8 cellular contexts compared by ENCODE assay signal in the genomic region with DNA sequence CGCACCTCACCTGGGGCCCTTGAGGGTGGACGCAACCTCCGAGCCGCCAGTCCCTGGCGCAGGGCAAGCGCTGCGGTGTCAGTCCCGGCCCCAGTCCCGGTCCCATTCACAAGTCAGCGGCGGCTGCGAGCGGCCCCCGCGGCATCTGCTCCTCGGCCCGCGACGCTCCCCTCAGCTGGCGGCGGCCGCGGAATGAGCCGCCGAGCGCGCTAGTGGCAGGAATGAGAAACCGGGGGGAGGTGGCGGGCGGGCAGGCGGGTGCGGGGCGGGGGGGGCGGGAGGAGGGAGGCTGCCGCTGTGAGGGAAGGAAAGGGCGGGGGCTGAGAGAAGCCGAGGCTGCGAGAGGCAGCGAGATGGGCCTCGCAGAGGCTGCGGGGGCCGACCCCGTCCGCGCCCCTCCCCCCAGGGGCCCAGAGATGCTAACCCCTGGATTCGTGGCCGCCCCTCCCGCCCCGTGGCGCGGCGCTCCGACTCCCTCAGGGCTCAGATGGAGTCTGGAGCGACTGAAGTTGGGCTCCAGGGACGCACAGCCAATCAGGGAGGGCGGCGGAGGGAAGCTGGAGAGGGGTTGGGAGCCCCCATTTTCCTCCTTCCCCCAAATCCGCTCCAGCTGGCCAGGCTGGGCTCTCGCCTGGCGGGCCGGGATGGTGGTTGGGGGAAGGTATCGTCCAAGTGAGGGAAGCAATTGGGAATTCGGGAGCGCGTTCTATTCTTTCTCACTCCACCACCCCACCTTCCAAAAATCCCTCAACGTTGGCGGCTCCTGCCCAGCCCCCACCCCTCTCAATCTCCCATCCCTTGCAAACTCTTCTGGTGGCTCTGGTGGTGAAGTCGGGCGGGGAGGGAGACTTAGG. TPM values are rescaled to one million over a fixed set of nuclear protein-coding genes. Genes with fewer than 3 reads are reported as not detected.
A peak's percentile ranks its signal among the peaks of the same experiment; 100 is the strongest.
DNase-seq lines count a peak whose midpoint lies in the region; ATAC-seq, FAIRE-seq and TF ChIP-seq lines count a peak whose summit lies in the region.

Gene CDH11, minus strand, starts transcription at position 194 of the 854 bp plus-strand sequence. CDS start 117,194 bp downstream, outside the sequence.

- H3K27me3 ChIP-seq in NT2/D1 (ENCODE audit: insufficient read depth, insufficient read length) (peaks cover 68% of the 10 kb centered on the region), muscle layer of colon (ENCODE audit: control insufficient read depth in 1 of 2, insufficient read depth in 2 of 2, low read length in 2 of 2) (no peaks in the 10 kb centered on the region)

- H3K27ac Mint-ChIP-seq in natural killer cell, result no peak within 1 kb of the TSS

- intact Hi-C loops in natural killer cell (cut with micrococcal nuclease), result no loop called here

- H3K36me3 Mint-ChIP-seq in natural killer cell, result peaks cover 7% of the 10 kb centered on the region

- H3K36me3 ChIP-seq in NT2/D1 (ENCODE audit: insufficient read depth, insufficient read length, low read length), result peaks cover 4% of the 10 kb centered on the region
- no peaks in the 10 kb centered on the region for H3K36me3 ChIP-seq in muscle layer of colon (ENCODE audit: insufficient read depth, low read length)

- peak in 1 of 2 experiments; percentile 49; a peak in 3 of 6 replicates for ATAC-seq in A549
- no peak for ATAC-seq in natural killer cell

- H3K4me3 Mint-ChIP-seq in natural killer cell, result no peak within 1 kb of the TSS

- TF ChIP-seq CTCF in A549 (IDR thresholded peaks at IDR 0.05) (no peak), fibroblast of mammary gland (conservative IDR thresholded peaks at IDR 0.05; ENCODE audit: control insufficient read depth, insufficient read depth, low read depth, low read length) (no peak), natural killer cell (IDR thresholded peaks at IDR 0.05) (no peak)

- WGBS in A549 (ENCODE audit: missing lambda C conversion rate), result 11% methylated on average over 32 of the region's 69 CpGs

- TF ChIP-seq EP300 in A549 (IDR thresholded peaks at IDR 0.05), result no peak

- H3K4me1 Mint-ChIP-seq in natural killer cell, result no peaks in the 10 kb centered on the region

- peak within 1 kb of the TSS; percentile 80 for H3K4me2 ChIP-seq in A549

- no peaks in the 10 kb centered on the region for H3K9me3 Mint-ChIP-seq in natural killer cell

- H3K4me1 ChIP-seq in A549 (peaks cover 17% of the 10 kb centered on the region; the same call in 2 of the 3 replicates), NT2/D1 (ENCODE audit: insufficient read depth, insufficient read length) (no peaks in the 10 kb centered on the region), muscle layer of colon (ENCODE audit: insufficient read depth, low read length) (peaks cover 38% of the 10 kb centered on the region)

- H3K4me3 ChIP-seq in A549 (peak within 1 kb of the TSS; percentile 36), NT2/D1 (ENCODE audit: insufficient read length, low read depth) (peak within 1 kb of the TSS; percentile 72), fibroblast of mammary gland (ENCODE audit: control insufficient read depth, low read depth, low read length) (peak within 1 kb of the TSS; percentile 81), muscle layer of colon (ENCODE audit: low read depth in 1 of 2, low read length in 2 of 2) (peak within 1 kb of the TSS; percentile 72 to 91)

- no peak for DNase-seq in A549 (ENCODE audit: low read depth in 1 of 2, low spot score in 1 of 2)
- DNase-seq in NT2/D1 (ENCODE audit: low read depth, low spot score), result peak; percentile 50
- peak; percentile 76 for DNase-seq in fibroblast of mammary gland (ENCODE audit: low read depth)
- DNase-seq in natural killer cell, result no peak
- no peak for DNase-seq in T-helper 9 cell
- DNase-seq in activated CD8-positive, alpha-beta memory T cell treated with anti-CD3 and anti-CD28 coated beads, Interleukin-2, amount 50 U/mL, for 48 hours, result no peak
- no peak for DNase-seq in stimulated activated CD4-positive, alpha-beta T cell treated with anti-CD3 and anti-CD28 coated beads, Interleukin-12 subunit alpha, Interleukin-12 subunit beta, amount 100 ng/mL, for 4 hours

- H3K9ac ChIP-seq in NT2/D1 (ENCODE audit: insufficient read length, low read depth), result peak within 1 kb of the TSS; percentile 86
- peak within 1 kb of the TSS; percentile 53 for H3K9ac ChIP-seq in muscle layer of colon (ENCODE audit: low read length)

- H3K27ac ChIP-seq in A549 (no peak within 1 kb of the TSS), muscle layer of colon (ENCODE audit: low read depth, low read length) (peak within 1 kb of the TSS; percentile 82)

- H3K9me3 ChIP-seq in A549 (no peaks in the 10 kb centered on the region), NT2/D1 (ENCODE audit: insufficient read depth, low read length) (no peaks in the 10 kb centered on the region), muscle layer of colon (ENCODE audit: low read length) (no peaks in the 10 kb centered on the region)

- peaks cover 24 to 27% of the 10 kb centered on the region in 2 donors for H3K27me3 Mint-ChIP-seq in natural killer cell (ENCODE audit: low read depth in 2 of 2)

- CTCF ChIA-PET in A549 (lab: Yijun Ruan, JAX), result no interaction called here

- TF ChIP-seq POLR2A in A549 (IDR thresholded peaks at IDR 0.05; ENCODE audit: low read length), result no peak

- POLR2A ChIA-PET in A549 (lab: Yijun Ruan, JAX), result no interaction called here

- TF ChIP-seq RAD21 in A549 (conservative IDR thresholded peaks at IDR 0.05 in 1 of 2, IDR thresholded peaks at IDR 0.05 in 1 of 2), result no peak

- no peak for FAIRE-seq in A549 (lab: Jason Lieb, UNC)

TF ChIP-seq in A549, 52 proteins besides CTCF, POLR2A, EP300 and RAD21:
- TF ChIP-seq MAFK (IDR thresholded peaks at IDR 0.05; ENCODE audit: partially characterized antibody) (no peak), EHMT2 (IDR thresholded peaks at IDR 0.05; ENCODE audit: low read depth) (no peak), FOSB (CRISPR knock-in tag; IDR thresholded peaks at IDR 0.05) (no peak), CEBPB (IDR thresholded peaks at IDR 0.05) (no peak), NPAS2 (CRISPR knock-in tag; IDR thresholded peaks at IDR 0.05; ENCODE audit: borderline replicate concordance) (no peak), FOXS1 (CRISPR knock-in tag; IDR thresholded peaks at IDR 0.05) (no peak), ZNF302 (CRISPR knock-in tag; IDR thresholded peaks at IDR 0.05) (no peak), HOXB13 (CRISPR knock-in tag; IDR thresholded peaks at IDR 0.05; ENCODE audit: low read depth) (no peak), BHLHE40 (IDR thresholded peaks at IDR 0.05; ENCODE audit: low read depth, low read length) (no peak), EHF (CRISPR knock-in tag; IDR thresholded peaks at IDR 0.05) (no peak), HOXA7 (CRISPR knock-in tag; IDR thresholded peaks at IDR 0.05) (no peak), SMC3 (IDR thresholded peaks at IDR 0.05) (no peak), MAX (IDR thresholded peaks at IDR 0.05) (no peak), ESRRA (IDR thresholded peaks at IDR 0.05; ENCODE audit: borderline replicate concordance, low read length) (no peak), RFX5 (IDR thresholded peaks at IDR 0.05) (no peak), ZC3H11A (IDR thresholded peaks at IDR 0.05) (no peak)
- TF ChIP-seq, protein P1, sequence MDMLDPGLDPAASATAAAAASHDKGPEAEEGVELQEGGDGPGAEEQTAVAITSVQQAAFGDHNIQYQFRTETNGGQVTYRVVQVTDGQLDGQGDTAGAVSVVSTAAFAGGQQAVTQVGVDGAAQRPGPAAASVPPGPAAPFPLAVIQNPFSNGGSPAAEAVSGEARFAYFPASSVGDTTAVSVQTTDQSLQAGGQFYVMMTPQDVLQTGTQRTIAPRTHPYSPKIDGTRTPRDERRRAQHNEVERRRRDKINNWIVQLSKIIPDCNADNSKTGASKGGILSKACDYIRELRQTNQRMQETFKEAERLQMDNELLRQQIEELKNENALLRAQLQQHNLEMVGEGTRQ (IDR thresholded peaks at IDR 0.05), result no peak
TF ChIP-seq in A549: peak in this region for 0.

RNA-seq across cellular contexts. Expression of gene CDH11, which starts in this region (rescaled TPM):
- polyA plus RNA-seq in A549 (2011; rRNA removed), result 0.52 and 0.72 TPM in 2 replicates
- polyA plus RNA-seq in A549 (2012; cell fraction: cytosol; rRNA removed), result 0.03 and 0.18 TPM in 2 replicates
- polyA plus RNA-seq in A549 (2012; cell fraction: nucleus; rRNA removed), result 0.16 and 0.38 TPM in 2 replicates
- polyA plus RNA-seq in A549 (2017; fragmentation: RNase III; extraction: RNeasy Plus Mini Kit Qiagen cat#74134 plus additional on column Dnase treatment), result 0.20 to 1.1 TPM (median 0.49 TPM) in 3 replicates
- polyA minus RNA-seq in A549 (2011; rRNA and poly(A)+ RNA removed), result 1.1 and 1.6 TPM in 2 replicates
- not detected for total RNA-seq in natural killer cell

Comparison
In these comparisons a context has a peak if more than half of its experiments do, and no peak if none do; other contexts are left out.
1. DNase-seq: peak in NT2/D1 (single experiment) and fibroblast of mammary gland (single experiment); none in A549 (0 of 2), natural killer cell (single experiment), T-helper 9 cell (single experiment), activated CD8-positive, alpha-beta memory T cell treated with anti-CD3 and anti-CD28 coated beads, Interleukin-2, amount 50 U/mL, for 48 hours (single experiment) and stimulated activated CD4-positive, alpha-beta T cell treated with anti-CD3 and anti-CD28 coated beads, Interleukin-12 subunit alpha, Interleukin-12 subunit beta, amount 100 ng/mL, for 4 hours (single experiment).
2. Peak in every context shown above with its lines, with median percentiles within 50 percentile points of each other: H3K4me3 ChIP-seq.